Comparison of ENCODE assay signal across 29 cellular contexts in genomic region chr16:21130811-21131210, GRCh38. TPM values are rescaled to one million over a fixed set of nuclear protein-coding genes. Genes with fewer than 3 reads are reported as not detected.
"Had no signal": no experiment of that assay in that cellular context is flagged by ENCODE, and none has a peak within 500 bp of the region (broad histone marks: within the 10 kb centered on the region; RNA-seq: fewer than 3 reads in every experiment).

No MANE protein-coding gene starts in this region.

- H3K4me3 ChIP-seq: K562, PC-9, Peyer's patch, SJSA1, SK-N-MC had no signal

- H3K27me3 Mint-ChIP-seq: IgD-negative memory B cell had no signal

- H3K9me3 ChIP-seq: Peyer's patch, SJSA1 had no signal

- H3K27me3 ChIP-seq: Peyer's patch had no signal

- DNase-seq: Kasumi-1, MM.1S, NCI-H1092 treated with DMSO at 0.1 percent for 48 hours, NCI-H1436, NCI-H187, NCI-H2029, NCI-H2081 treated with DMSO at 0.1 percent for 48 hours, NCI-H2171, NCI-H226, NCI-H446, NCI-H510A, NCI-H524 treated with DMSO at 0.1 percent for 48 hours, NCI-H69, NCI-H774, OCI-M1, PC-9, Peyer's patch, Right ventricle myocardium superior, SIG-M5, SW 1271, T-cell had no signal

- ATAC-seq: HepG2, K562, T-cell had no signal

- H3K4me1 Mint-ChIP-seq: IgD-negative memory B cell, T-cell had no signal

- H3K36me3 ChIP-seq: Peyer's patch, SJSA1 had no signal

- H3K27ac Mint-ChIP-seq: IgD-negative memory B cell, T-cell had no signal

- H3K9me3 Mint-ChIP-seq: IgD-negative memory B cell, T-cell had no signal

- H3K4me1 ChIP-seq: Peyer's patch, SJSA1 had no signal

- H3K27ac ChIP-seq: KMS-11, PC-9, Peyer's patch, SJSA1, SK-N-MC had no signal

- H3K4me3 Mint-ChIP-seq: IgD-negative memory B cell, T-cell had no signal

RNA-seq across cellular contexts. Expression of gene DNAH3, which starts 19.8 kb away (rescaled TPM):
- total RNA-seq: M059J, RPMI7951, T-cell had no signal
